Comparison of ENCODE assay signal across 11 cellular contexts in genomic region chr14:105201156-105201927, GRCh38. TPM values are rescaled to one million over a fixed set of nuclear protein-coding genes. Genes with fewer than 3 reads are reported as not detected.
DNase-seq lines count a peak whose midpoint lies in the region; ATAC-seq and TF ChIP-seq lines count a peak whose summit lies in the region.
"Had no signal": no experiment of that assay in that cellular context is flagged by ENCODE, and none has a peak within 500 bp of the region (broad histone marks: within the 10 kb centered on the region; RNA-seq: fewer than 3 reads in every experiment).

No MANE protein-coding gene starts in this region.

- H3K27ac ChIP-seq in BLaER1 (peak overlapping the region; percentile 65), WERI-Rb-1 (no peak overlapping the region), lower lobe of right lung (peak overlapping the region; percentile 46)
- H3K27ac ChIP-seq: adrenal gland, epithelial cell of prostate had no signal

- no peaks in the 10 kb centered on the region for H3K27me3 ChIP-seq in BLaER1
- H3K27me3 ChIP-seq in WERI-Rb-1 (ENCODE audit: insufficient read depth, low read depth, severe bottlenecking): no peaks in the 10 kb centered on the region
- H3K27me3 ChIP-seq in lower lobe of right lung (ENCODE audit: low read depth): peaks cover 46% of the 10 kb centered on the region

- peaks cover 38% of the 10 kb centered on the region for H4K20me1 ChIP-seq in BLaER1

- H3K4me3 ChIP-seq in BLaER1 (peak overlapping the region; percentile 50), WERI-Rb-1 (ENCODE audit: low read depth, low read length) (no peak overlapping the region), lower lobe of right lung (no peak overlapping the region)
- H3K4me3 ChIP-seq: adrenal gland had no signal

- intact Hi-C loops in lower lobe of right lung (cut with DNase I): no loop called here

- H3K4me1 ChIP-seq in BLaER1 (peaks cover 100% of the 10 kb centered on the region), lower lobe of right lung (peaks cover 83% of the 10 kb centered on the region)

- TF ChIP-seq CTCF in GM13977 (IDR thresholded peaks at IDR 0.05; ENCODE audit: extremely low read depth, insufficient read depth, missing control alignments) (peak; percentile 37), WERI-Rb-1 (IDR thresholded peaks at IDR 0.05; ENCODE audit: low read depth, low read length) (peak; percentile 39), lower lobe of right lung (IDR thresholded peaks at IDR 0.05) (no peak)

- in situ Hi-C loops in GM13977 (cut with MboI; ENCODE audit: low pct_unique_long_range_greater_than_20kb, low sequenced_read_pairs, unreplicated experiment): no loop called here

- H3K9ac ChIP-seq in BLaER1: peak overlapping the region; percentile 46

- H3K9me3 ChIP-seq in BLaER1: no peaks in the 10 kb centered on the region
- no peaks in the 10 kb centered on the region for H3K9me3 ChIP-seq in WERI-Rb-1 (ENCODE audit: severe bottlenecking)
- H3K9me3 ChIP-seq in lower lobe of right lung: no peaks in the 10 kb centered on the region
- H3K9me3 ChIP-seq: adrenal gland had no signal

- peak overlapping the region; percentile 99 for H3K4me2 ChIP-seq in BLaER1

- no peaks in the 10 kb centered on the region for H3K36me3 ChIP-seq in BLaER1
- H3K36me3 ChIP-seq in WERI-Rb-1: no peaks in the 10 kb centered on the region
- H3K36me3 ChIP-seq in lower lobe of right lung: no peaks in the 10 kb centered on the region
- H3K36me3 ChIP-seq: adrenal gland had no signal

- ATAC-seq in lower lobe of right lung (no peak), HG03432 (IDR thresholded peaks at IDR 0.05; ENCODE audit: unreplicated experiment) (no peak), GM19463 (IDR thresholded peaks at IDR 0.05; ENCODE audit: unreplicated experiment) (no peak)

- DNase-seq in GM13977 (ENCODE audit: low spot score) (no peak), WERI-Rb-1 (no peak), lower lobe of right lung (no peak), midbrain (lab: John Stamatoyannopoulos, UW) (no peak)
- DNase-seq in activated naive CD4-positive, alpha-beta T cell treated with Interleukin-2 at 50 U/mL for 16 hours: no peak
- DNase-seq: adrenal gland, NCI-H1105 treated with DMSO at 0.1 percent for 48 hours had no signal

RNA-seq across cellular contexts. Expression of gene NUDT14, which starts 20.2 kb away (rescaled TPM):
- 54.5 TPM for total RNA-seq in lower lobe of right lung

RNA-seq across cellular contexts. Expression of gene JAG2, which starts 32.8 kb away (rescaled TPM):
- 29.2 TPM for total RNA-seq in lower lobe of right lung

RNA-seq across cellular contexts. Expression of gene BTBD6, which starts 47.0 kb away (rescaled TPM):
- total RNA-seq in lower lobe of right lung: 53.0 TPM
